ENCODE assay signal across 16 cellular contexts in the genomic region with DNA sequence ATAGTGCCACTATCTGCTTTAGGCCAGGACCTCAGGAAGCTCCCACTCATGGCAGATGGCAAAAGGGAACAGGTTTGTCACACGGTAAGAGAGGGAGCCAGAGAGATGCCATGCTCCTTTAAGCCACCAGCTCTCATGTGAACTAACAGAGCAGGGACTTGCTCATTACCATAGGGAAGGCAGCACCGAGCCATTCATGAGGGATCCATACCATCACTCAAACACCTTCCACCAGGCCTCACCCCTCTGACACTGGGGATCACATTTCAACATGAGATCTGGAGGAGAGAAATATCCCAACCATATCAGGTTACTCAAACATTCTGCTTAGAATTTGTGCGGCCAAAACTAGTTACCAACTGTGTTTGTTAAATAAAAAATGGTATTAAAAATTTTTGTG.
DNase-seq lines count a peak whose midpoint lies in the region; ATAC-seq and TF ChIP-seq lines count a peak whose summit lies in the region.
"Had no signal": no experiment of that assay in that cellular context is flagged by ENCODE, and none has a peak within 500 bp of the region (broad histone marks: within the 10 kb centered on the region; RNA-seq: fewer than 3 reads in every experiment).

No MANE protein-coding gene starts in this region.

- TF ChIP-seq CTCF in nephron progenitor cell (IDR thresholded peaks at IDR 0.05), result no peak

- peaks cover 2% of the 10 kb centered on the region for H3K27me3 Mint-ChIP-seq in nephron progenitor cell (ENCODE audit: low read depth, poor library complexity)
- H3K27me3 Mint-ChIP-seq: CD4-positive, CD25-positive, alpha-beta regulatory T cell had no signal

- no peaks in the 10 kb centered on the region for H3K36me3 Mint-ChIP-seq in nephron progenitor cell (ENCODE audit: low read depth)
- H3K36me3 Mint-ChIP-seq: CD4-positive, CD25-positive, alpha-beta regulatory T cell had no signal

- peaks cover 8% of the 10 kb centered on the region for H3K4me1 Mint-ChIP-seq in nephron progenitor cell
- H3K4me1 Mint-ChIP-seq: CD4-positive, CD25-positive, alpha-beta regulatory T cell had no signal

- peak overlapping the region; percentile 29 for H3K27ac Mint-ChIP-seq in nephron progenitor cell
- H3K27ac Mint-ChIP-seq: CD4-positive, CD25-positive, alpha-beta regulatory T cell had no signal

- H3K9me3 Mint-ChIP-seq in nephron progenitor cell, result peaks cover 39% of the 10 kb centered on the region

- no peak for ATAC-seq in GM19455 (IDR thresholded peaks at IDR 0.05; ENCODE audit: unreplicated experiment)
- ATAC-seq: Panc1 had no signal

- H3K4me3 Mint-ChIP-seq in nephron progenitor cell, result no peak overlapping the region
- H3K4me3 Mint-ChIP-seq: CD4-positive, CD25-positive, alpha-beta regulatory T cell had no signal

- peak; percentile 18 for DNase-seq in ELF-1 (ENCODE audit: low read depth, low spot score)
- DNase-seq in NCI-H526 (lab: John Stamatoyannopoulos, UW), result peak; percentile 30 to 57
- DNase-seq in iPS DF 19.7 (ENCODE audit: low read depth, low spot score), result peak; percentile 20
- peak; percentile 33 for DNase-seq in nephron progenitor cell
- DNase-seq in cortex of kidney (lab: John Stamatoyannopoulos, UW), result no peak
- no peak for DNase-seq in NCI-H446 (lab: John Stamatoyannopoulos, UW)
- DNase-seq: 8988T; CD4-positive, CD25-positive, alpha-beta regulatory T cell; NCI-H1048; NCI-H1417; NCI-H1694; NCI-H2029 treated with DMSO at 0.1 percent for 48 hours; NCI-H524 treated with DMSO at 0.1 percent for 48 hours; SHP77 had no signal

Comparison
In these comparisons a context has a peak if more than half of its experiments do, and no peak if none do; other contexts are left out.
1. DNase-seq: peak in ELF-1 (single experiment), NCI-H526 (2 of 2), iPS DF 19.7 (single experiment) and nephron progenitor cell (single experiment); none in cortex of kidney (single experiment) and NCI-H446 (0 of 2).